ENCODE assay signal across 23 cellular contexts in genomic region chr17:48562934-48563333, GRCh38. TPM values are rescaled to one million over a fixed set of nuclear protein-coding genes. Genes with fewer than 3 reads are reported as not detected.
DNase-seq lines count a peak whose midpoint lies in the region; ATAC-seq and TF ChIP-seq lines count a peak whose summit lies in the region.
"Had no signal": no experiment of that assay in that cellular context is flagged by ENCODE, and none has a peak within 500 bp of the region (broad histone marks: within the 10 kb centered on the region; RNA-seq: fewer than 3 reads in every experiment).

No MANE protein-coding gene starts in this region.

- peak overlapping the region in 1 of 2 experiments; percentile 20 for H3K23ac ChIP-seq in mesenchymal stem cell (ENCODE audit: low read length in 2 of 2)

- H4K20me1 ChIP-seq in Loucy (ENCODE audit: insufficient read depth, low read length, poor library complexity, severe bottlenecking): peaks cover 91% of the 10 kb centered on the region

- H3K4me2 ChIP-seq in Loucy (ENCODE audit: low read depth, low read length, poor library complexity, severe bottlenecking) (peak overlapping the region; percentile 82), mesenchymal stem cell (ENCODE audit: low read length, poor library complexity, severe bottlenecking) (peak overlapping the region; percentile 37)

- H3K4me1 ChIP-seq in Loucy (ENCODE audit: insufficient read depth, low read length, poor library complexity, severe bottlenecking) (peaks cover 89% of the 10 kb centered on the region), mesenchymal stem cell (ENCODE audit: control insufficient read depth, insufficient read depth, low read depth, low read length) (peaks cover 43% of the 10 kb centered on the region), stomach smooth muscle (ENCODE audit: control insufficient read depth, insufficient read depth, low read length) (peaks cover 89% of the 10 kb centered on the region)

- peak overlapping the region; percentile 74 for H4K91ac ChIP-seq in mesenchymal stem cell (ENCODE audit: low read length)

- no peak overlapping the region for H2BK12ac ChIP-seq in mesenchymal stem cell (ENCODE audit: low read length in 2 of 2)

- H3K4me3 ChIP-seq in Loucy (ENCODE audit: low read length, poor library complexity, severe bottlenecking): peak overlapping the region; percentile 89
- H3K4me3 ChIP-seq in mesenchymal stem cell (ENCODE audit: insufficient read depth in 1 of 2, low read depth in 1 of 2, low read length in 2 of 2): peak overlapping the region in 1 of 2 experiments; percentile 65
- H3K4me3 ChIP-seq in stomach smooth muscle (ENCODE audit: low read length in 2 of 2): peak overlapping the region; percentile 7 to 77
- H3K4me3 ChIP-seq: K562 had no signal

- H3K9me3 ChIP-seq in Loucy (ENCODE audit: insufficient read depth, low read depth, low read length) (no peaks in the 10 kb centered on the region), mesenchymal stem cell (ENCODE audit: control insufficient read depth, low read length) (no peaks in the 10 kb centered on the region), stomach smooth muscle (ENCODE audit: control insufficient read depth in 2 of 2, low read length in 2 of 2) (no peaks in the 10 kb centered on the region)
- H3K9me3 ChIP-seq: thoracic aorta had no signal

- no peak for ATAC-seq in omental fat pad (ENCODE audit: low FRiP score)
- no peak for ATAC-seq in left ventricle myocardium superior
- ATAC-seq: activated naive CD8-positive, alpha-beta T cell treated with anti-CD3 and anti-CD28 coated beads, Interleukin-2, amount 50 U/mL, for 24 hours; natural killer cell treated with Interleukin-12 subunit alpha and Interleukin-12 subunit beta and Interleukin-15 and Interleukin-18, amount 100 ng/mL, for 72 hours had no signal

- intact Hi-C loops in left ventricle myocardium superior (cut with micrococcal nuclease): no loop called here

- peak overlapping the region in 1 of 2 experiments; percentile 68 for H3K4ac ChIP-seq in mesenchymal stem cell (ENCODE audit: low read depth in 1 of 2, low read length in 2 of 2)

- peaks cover 47% of the 10 kb centered on the region for H3K4me1 Mint-ChIP-seq in endothelial cell (ENCODE audit: unreplicated experiment)
- peaks cover 23% of the 10 kb centered on the region for H3K4me1 Mint-ChIP-seq in activated naive CD4-positive, alpha-beta T cell treated with anti-CD3 and anti-CD28 coated beads, Interleukin-2, amount 10 ng/mL, durations not matched to agents 7 days and 5 days
- H3K4me1 Mint-ChIP-seq: activated naive CD8-positive, alpha-beta T cell treated with anti-CD3 and anti-CD28 coated beads, Interleukin-2, amount 50 U/mL, for 24 hours; memory B cell had no signal

- WGBS in mesenchymal stem cell: 38% methylated on average over 4 of the region's 5 CpGs

- H3K36me3 Mint-ChIP-seq in endothelial cell (ENCODE audit: low read depth, unreplicated experiment): peaks cover 19% of the 10 kb centered on the region
- H3K36me3 Mint-ChIP-seq in activated naive CD4-positive, alpha-beta T cell treated with anti-CD3 and anti-CD28 coated beads, Interleukin-2, amount 10 ng/mL, durations not matched to agents 7 days and 5 days: peaks cover 1% of the 10 kb centered on the region
- H3K36me3 Mint-ChIP-seq: memory B cell; natural killer cell treated with Interleukin-12 subunit alpha and Interleukin-12 subunit beta and Interleukin-15 and Interleukin-18, amount 100 ng/mL, for 72 hours had no signal

- DNase-seq in endothelial cell (ENCODE audit: low spot score): no peak
- no peak for DNase-seq in mesenchymal stem cell
- DNase-seq in activated naive CD4-positive, alpha-beta T cell treated with anti-CD3 and anti-CD28 coated beads, Interleukin-2, amount 10 ng/mL, durations not matched to agents 7 days and 5 days: no peak
- DNase-seq in omental fat pad (ENCODE audit: low spot score): no peak
- no peak for DNase-seq in AG08395 (ENCODE audit: low spot score)
- no peak for DNase-seq in left ventricle myocardium superior
- DNase-seq: activated naive CD8-positive, alpha-beta T cell treated with anti-CD3 and anti-CD28 coated beads, Interleukin-2, amount 50 U/mL, for 24 hours; AML-193; central memory CD4-positive, alpha-beta T cell; COR-L47; DND-41; effector CD4-positive, alpha-beta T cell; hippocampal formation; islet precursor cell; NCI-H1930; SW 1271 had no signal

- no peaks in the 10 kb centered on the region for H3K9me3 Mint-ChIP-seq in endothelial cell (ENCODE audit: unreplicated experiment)
- no peaks in the 10 kb centered on the region for H3K9me3 Mint-ChIP-seq in activated naive CD4-positive, alpha-beta T cell treated with anti-CD3 and anti-CD28 coated beads, Interleukin-2, amount 10 ng/mL, durations not matched to agents 7 days and 5 days
- H3K9me3 Mint-ChIP-seq: activated naive CD8-positive, alpha-beta T cell treated with anti-CD3 and anti-CD28 coated beads, Interleukin-2, amount 50 U/mL, for 24 hours; memory B cell; natural killer cell treated with Interleukin-12 subunit alpha and Interleukin-12 subunit beta and Interleukin-15 and Interleukin-18, amount 100 ng/mL, for 72 hours had no signal

- peak overlapping the region in 1 of 2 experiments; percentile 58 for H3K18ac ChIP-seq in mesenchymal stem cell (ENCODE audit: low read depth in 1 of 2, low read length in 2 of 2)

- peaks cover 100% of the 10 kb centered on the region for H3K79me2 ChIP-seq in Loucy (ENCODE audit: insufficient read depth, low read length)

- peak overlapping the region; percentile 77 for H2BK15ac ChIP-seq in mesenchymal stem cell (ENCODE audit: low read depth, poor library complexity, severe bottlenecking)

- H3K4me3 Mint-ChIP-seq in endothelial cell (ENCODE audit: unreplicated experiment): peak overlapping the region; percentile 94
- no peak overlapping the region for H3K4me3 Mint-ChIP-seq in activated naive CD4-positive, alpha-beta T cell treated with anti-CD3 and anti-CD28 coated beads, Interleukin-2, amount 10 ng/mL, durations not matched to agents 7 days and 5 days
- H3K4me3 Mint-ChIP-seq: activated naive CD8-positive, alpha-beta T cell treated with anti-CD3 and anti-CD28 coated beads, Interleukin-2, amount 50 U/mL, for 24 hours; memory B cell; natural killer cell treated with Interleukin-12 subunit alpha and Interleukin-12 subunit beta and Interleukin-15 and Interleukin-18, amount 100 ng/mL, for 72 hours had no signal

- peak overlapping the region; percentile 78 for H3K9ac ChIP-seq in Loucy (ENCODE audit: low read depth, low read length, poor library complexity, severe bottlenecking)
- peak overlapping the region; percentile 67 for H3K9ac ChIP-seq in mesenchymal stem cell (ENCODE audit: low read length)
- no peak overlapping the region for H3K9ac ChIP-seq in stomach smooth muscle (ENCODE audit: low read length in 2 of 2)

- peak overlapping the region; percentile 21 for H2BK120ac ChIP-seq in mesenchymal stem cell (ENCODE audit: low read depth, low read length)

- H3K27me3 ChIP-seq in Loucy (ENCODE audit: insufficient read depth, low read length, poor library complexity, severe bottlenecking) (no peaks in the 10 kb centered on the region), mesenchymal stem cell (ENCODE audit: control insufficient read depth in 1 of 2, insufficient read depth in 1 of 2, low read length in 2 of 2) (no peaks in the 10 kb centered on the region), stomach smooth muscle (ENCODE audit: control insufficient read depth in 1 of 2, insufficient read depth in 2 of 2, low read length in 2 of 2) (no peaks in the 10 kb centered on the region)

- H3K36me3 ChIP-seq in Loucy (ENCODE audit: insufficient read depth, low read length) (peaks cover 83% of the 10 kb centered on the region; the same call in 1 of the 2 replicates), mesenchymal stem cell (ENCODE audit: control insufficient read depth in 1 of 2, insufficient read depth in 2 of 2, low read depth in 1 of 2, low read length in 2 of 2) (peaks cover 23 to 29% of the 10 kb centered on the region in 2 experiments), stomach smooth muscle (ENCODE audit: control insufficient read depth in 2 of 2, insufficient read depth in 2 of 2, low read length in 2 of 2) (peaks cover 0 to 2% of the 10 kb centered on the region in 2 donors)
- H3K36me3 ChIP-seq: thoracic aorta had no signal

- TF ChIP-seq CTCF in Loucy (conservative IDR thresholded peaks at IDR 0.05; ENCODE audit: low read length) (no peak), endothelial cell (IDR thresholded peaks at IDR 0.05; ENCODE audit: unreplicated experiment) (no peak), omental fat pad (IDR thresholded peaks at IDR 0.05) (no peak)

- peak overlapping the region in 1 of 2 experiments; percentile 45 for H3K14ac ChIP-seq in mesenchymal stem cell (ENCODE audit: low read length in 2 of 2)

- H2BK5ac ChIP-seq in mesenchymal stem cell (ENCODE audit: low read depth, low read length, poor library complexity, severe bottlenecking): no peak overlapping the region

- H3K9me2 ChIP-seq in Loucy (replicated peaks; ENCODE audit: low read depth, low read length): no peaks in the 10 kb centered on the region

- peaks cover 1% of the 10 kb centered on the region for H3K79me1 ChIP-seq in mesenchymal stem cell (replicated peaks; ENCODE audit: low read length, poor library complexity, severe bottlenecking)

- CTCF ChIA-PET in activated naive CD4-positive, alpha-beta T cell treated with anti-CD3 and anti-CD28 coated beads, Interleukin-2, amount 10 ng/mL, durations not matched to agents 7 days and 5 days (lab: Charles Lee): interaction anchor here (1.8 kb wide), 1 partner anchor 25 kb away, joined by 4 read pairs; no protein-coding TSS in a partner anchor

- no peak overlapping the region for H3K27ac Mint-ChIP-seq in endothelial cell (ENCODE audit: unreplicated experiment)
- H3K27ac Mint-ChIP-seq in activated naive CD4-positive, alpha-beta T cell treated with anti-CD3 and anti-CD28 coated beads, Interleukin-2, amount 10 ng/mL, durations not matched to agents 7 days and 5 days: no peak overlapping the region
- H3K27ac Mint-ChIP-seq: activated naive CD8-positive, alpha-beta T cell treated with anti-CD3 and anti-CD28 coated beads, Interleukin-2, amount 50 U/mL, for 24 hours; memory B cell had no signal

- peak overlapping the region; percentile 43 for H2AK5ac ChIP-seq in mesenchymal stem cell (ENCODE audit: low read length, severe bottlenecking)

- peaks cover 11% of the 10 kb centered on the region for H3F3A ChIP-seq in Loucy (ENCODE audit: low read depth)

- peaks cover 30% of the 10 kb centered on the region for H3K27me3 Mint-ChIP-seq in endothelial cell (ENCODE audit: unreplicated experiment)
- H3K27me3 Mint-ChIP-seq in activated naive CD4-positive, alpha-beta T cell treated with anti-CD3 and anti-CD28 coated beads, Interleukin-2, amount 10 ng/mL, durations not matched to agents 7 days and 5 days: peaks cover 59% of the 10 kb centered on the region

- H3K27ac ChIP-seq in mesenchymal stem cell (ENCODE audit: low read length, poor library complexity, severe bottlenecking) (no peak overlapping the region), stomach smooth muscle (ENCODE audit: low read length) (peak overlapping the region; percentile 66)

- peak overlapping the region; percentile 69 for H4K8ac ChIP-seq in mesenchymal stem cell (ENCODE audit: low read length)

- H2AFZ ChIP-seq in Loucy (ENCODE audit: low read length): no peak overlapping the region
- no peak overlapping the region for H2AFZ ChIP-seq in mesenchymal stem cell (ENCODE audit: low read depth, low read length)

RNA-seq across cellular contexts. Expression of gene HOXB4, which starts 15.2 kb away (rescaled TPM):
- total RNA-seq in endothelial cell (ENCODE audit: unreplicated experiment): 6.5 TPM
- 5.9 TPM for polyA plus RNA-seq in mesenchymal stem cell (2013, experiment 1 of 2)
- polyA plus RNA-seq in mesenchymal stem cell (2013, experiment 2 of 2): 5.9 TPM
- total RNA-seq in omental fat pad: 1 to 10 TPM; 1.6 to 8.7 (median 3.4) TPM
- 0.79 TPM for total RNA-seq in left ventricle myocardium superior

RNA-seq across cellular contexts. Expression of gene HOXB2, which starts 18.0 kb away (rescaled TPM):
- total RNA-seq in endothelial cell (ENCODE audit: unreplicated experiment): 5.6 TPM
- polyA plus RNA-seq in mesenchymal stem cell (2013, experiment 1 of 2): 51.3 TPM
- polyA plus RNA-seq in mesenchymal stem cell (2013, experiment 2 of 2): 53.0 TPM
- total RNA-seq in omental fat pad: 10 to 100 TPM in 3 of 4 donors, 1 to 10 TPM in 1; 9.7 to 35.2 (median 16.3) TPM
- total RNA-seq in left ventricle myocardium superior: 2.8 TPM

RNA-seq across cellular contexts. Expression of gene HOXB3, which starts 27.1 kb away (rescaled TPM):
- total RNA-seq in endothelial cell (ENCODE audit: unreplicated experiment) (17.7 TPM), omental fat pad (10 to 100 TPM in 2 of 4 donors, 1 to 10 TPM in 2; 4.8 to 30.3 (median 10.6) TPM), left ventricle myocardium superior (2.7 TPM)
- 39.4 TPM for polyA plus RNA-seq in mesenchymal stem cell (2013, experiment 1 of 2)
- 35.7 TPM for polyA plus RNA-seq in mesenchymal stem cell (2013, experiment 2 of 2)

RNA-seq across cellular contexts. Expression of gene HOXB5, which starts 30.6 kb away (rescaled TPM):
- total RNA-seq in endothelial cell (ENCODE audit: unreplicated experiment) (0.59 TPM), omental fat pad (1 to 10 TPM in 2 of 4 donors, under 1 TPM in 2; 0.72 to 3.3 (median 1.4) TPM), left ventricle myocardium superior (not detected)
- 15.0 TPM for polyA plus RNA-seq in mesenchymal stem cell (2013, experiment 1 of 2)
- polyA plus RNA-seq in mesenchymal stem cell (2013, experiment 2 of 2): 14.1 TPM

RNA-seq across cellular contexts. Expression of gene HOXB1, which starts 32.1 kb away (rescaled TPM):
- total RNA-seq in endothelial cell (ENCODE audit: unreplicated experiment) (not detected), omental fat pad (not detected), left ventricle myocardium superior (not detected)
- not detected for polyA plus RNA-seq in mesenchymal stem cell (2013, experiment 1 of 2)
- not detected for polyA plus RNA-seq in mesenchymal stem cell (2013, experiment 2 of 2)
- total RNA-seq: K562; natural killer cell treated with Interleukin-12 subunit alpha and Interleukin-12 subunit beta and Interleukin-15 and Interleukin-18, amount 100 ng/mL, for 72 hours; pulmonary artery endothelial cell; thoracic aorta had no signal

Comparison
In these comparisons a context has a peak if more than half of its experiments do, and no peak if none do; other contexts are left out.
1. H3K9ac ChIP-seq: peak in Loucy (single experiment) and mesenchymal stem cell (single experiment); none in stomach smooth muscle (0 of 2).